In the genomic region with DNA sequence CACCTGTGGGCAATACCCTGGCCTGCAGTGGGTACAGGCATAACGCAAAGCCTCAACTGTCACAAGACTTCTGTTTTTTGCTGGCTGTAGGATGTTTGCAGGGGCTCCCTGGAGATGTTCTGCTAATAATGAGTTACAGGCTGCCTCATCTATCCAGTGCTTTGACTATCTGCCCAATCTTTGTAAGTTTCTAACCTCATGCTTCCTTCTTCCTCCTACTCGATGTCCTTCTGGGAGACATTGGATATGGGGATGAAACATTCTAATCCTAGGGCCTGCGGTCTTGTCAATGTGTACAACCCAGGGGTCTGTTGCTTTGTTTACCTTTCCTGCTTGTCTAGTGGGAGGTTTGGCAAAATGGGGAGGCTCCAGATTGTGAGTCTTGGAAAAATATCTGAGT, we compare ENCODE assay signal across 15 cellular contexts.
DNase-seq lines count a peak whose midpoint lies in the region; ATAC-seq, FAIRE-seq and TF ChIP-seq lines count a peak whose summit lies in the region.
"Had no signal": no experiment of that assay in that cellular context is flagged by ENCODE, and none has a peak within 500 bp of the region (broad histone marks: within the 10 kb centered on the region; RNA-seq: fewer than 3 reads in every experiment).

No MANE protein-coding gene starts in this region.

- no peak for FAIRE-seq in A549 (lab: Jason Lieb, UNC)
- FAIRE-seq: GM12892 had no signal

- peak overlapping the region; percentile 23; the same call in 1 of the 3 replicates for H2BK15ac ChIP-seq in IMR-90 (ENCODE audit: low read depth, low read length)

- TF ChIP-seq POLR2A in A549 (IDR thresholded peaks at IDR 0.05; ENCODE audit: low read length) (no peak), IMR-90 (IDR thresholded peaks at IDR 0.05; ENCODE audit: low read depth, low read length) (no peak)

- TF ChIP-seq CTCF in A549 (IDR thresholded peaks at IDR 0.05): no peak
- no peak for TF ChIP-seq CTCF in IMR-90 (conservative IDR thresholded peaks at IDR 0.05; ENCODE audit: low read depth, low read length)
- TF ChIP-seq CTCF in glutamatergic neuron (IDR thresholded peaks at IDR 0.05; ENCODE audit: partially characterized antibody, unreplicated experiment): no peak
- TF ChIP-seq CTCF in osteoblast (IDR thresholded peaks at IDR 0.05; ENCODE audit: extremely low read depth, low read depth, low read length): no peak

- H3K4me1 Mint-ChIP-seq in glutamatergic neuron (ENCODE audit: low read depth, unreplicated experiment): no peaks in the 10 kb centered on the region
- H3K4me1 Mint-ChIP-seq: CD14-positive monocyte had no signal

- H4K20me1 ChIP-seq in IMR-90 (ENCODE audit: insufficient read depth, low read length) (no peaks in the 10 kb centered on the region), osteoblast (ENCODE audit: insufficient read depth, low read length) (no peaks in the 10 kb centered on the region)

- 54% methylated on average over 2 of the region's 3 CpGs for WGBS in A549 (ENCODE audit: missing lambda C conversion rate)
- no CpG with 5 or more reads among the region's 3 CpGs for WGBS in IMR-90 (ENCODE audit: extremely low coverage in 2 of 2, insufficient read length in 1 of 2), 2 experiments

- H3K56ac ChIP-seq in IMR-90 (ENCODE audit: extremely low read depth, insufficient read depth, low read length): no peak overlapping the region

- H3K4me1 ChIP-seq in A549: peaks cover 20% of the 10 kb centered on the region
- H3K4me1 ChIP-seq in IMR-90 (ENCODE audit: control insufficient read depth, insufficient read depth, low read length): peaks cover 11% of the 10 kb centered on the region
- peaks cover 30% of the 10 kb centered on the region for H3K4me1 ChIP-seq in osteoblast (ENCODE audit: insufficient read depth, low read length)

- in situ Hi-C loops in IMR-90 (cut with MboI; ENCODE audit: low sequenced_read_pairs): no loop called here

- H3K4me2 ChIP-seq in A549 (peak overlapping the region; percentile 39; the same call in 1 of the 3 replicates), IMR-90 (ENCODE audit: low read depth, low read length) (no peak overlapping the region), osteoblast (ENCODE audit: insufficient read depth, low read length) (no peak overlapping the region)

- H3K79me1 ChIP-seq in IMR-90 (ENCODE audit: low read depth in 1 of 2, low read length in 2 of 2): no peaks in the 10 kb centered on the region

- H2AFZ ChIP-seq in IMR-90 (replicated peaks; ENCODE audit: low read length, poor library complexity) (no peak overlapping the region), osteoblast (ENCODE audit: low read length) (peak overlapping the region; percentile 17)

- no TSS peak for BruUV-seq in IMR-90 (replicated peaks; lab: Mats Ljungman, UMichigan)

- H4K91ac ChIP-seq in IMR-90 (ENCODE audit: insufficient read depth, low read depth, low read length): no peak overlapping the region; the same call in 1 of the 2 replicates

- peak overlapping the region; percentile 44 for H4K5ac ChIP-seq in IMR-90 (ENCODE audit: low read depth, low read length)

- peak overlapping the region; percentile 14; the same call in 1 of the 2 replicates for H3K4ac ChIP-seq in IMR-90 (ENCODE audit: low read depth, low read length)

- H2BK5ac ChIP-seq in IMR-90 (ENCODE audit: low read depth, low read length, poor library complexity, severe bottlenecking): no peak overlapping the region

- no peak overlapping the region for H3K27ac Mint-ChIP-seq in glutamatergic neuron (ENCODE audit: unreplicated experiment)
- H3K27ac Mint-ChIP-seq: CD14-positive monocyte had no signal

- peak overlapping the region; percentile 17; the same call in 1 of the 2 replicates for H3K18ac ChIP-seq in IMR-90 (ENCODE audit: low read depth, low read length)

- H3K14ac ChIP-seq in IMR-90 (replicated peaks; ENCODE audit: low read depth, low read length): no peak overlapping the region

- H3K27ac ChIP-seq in A549: peak overlapping the region; percentile 54 to 66; a peak in 5 of 6 replicates
- no peak overlapping the region for H3K27ac ChIP-seq in IMR-90 (ENCODE audit: insufficient read depth, low read length)
- no peak overlapping the region for H3K27ac ChIP-seq in osteoblast (ENCODE audit: low read depth, low read length)

- H3K9me3 ChIP-seq in A549: peaks cover 2% of the 10 kb centered on the region; the same call in 1 of the 3 replicates
- no peaks in the 10 kb centered on the region for H3K9me3 ChIP-seq in IMR-90 (ENCODE audit: control insufficient read depth, insufficient read depth, low read length)
- H3K9me3 ChIP-seq in osteoblast (ENCODE audit: low read depth, low read length): no peaks in the 10 kb centered on the region

- no peak overlapping the region for H3K23ac ChIP-seq in IMR-90 (ENCODE audit: low read depth, low read length)

- no peak overlapping the region for H3K4me3 ChIP-seq in A549
- H3K4me3 ChIP-seq in IMR-90 (ENCODE audit: insufficient read depth, low read depth, low read length): no peak overlapping the region
- no peak overlapping the region for H3K4me3 ChIP-seq in osteoblast (ENCODE audit: insufficient read depth, low read length)

- H2BK20ac ChIP-seq in IMR-90 (ENCODE audit: low read depth, low read length): peak overlapping the region; percentile 18; the same call in 1 of the 2 replicates

- DNase-seq in A549 (ENCODE audit: low read depth in 1 of 2, low spot score in 1 of 2) (no peak), IMR-90 (no peak), glutamatergic neuron (no peak), osteoblast (ENCODE audit: insufficient read length, low spot score, missing footprints) (peak; percentile 45), activated gamma-delta T cell treated with Interleukin-2 at 50 U/mL for 16 hours (no peak)
- no peak for DNase-seq in stimulated activated CD8-positive, alpha-beta memory T cell treated with anti-CD3 and anti-CD28 coated beads, Interleukin-4, amount 100 ng/mL, for 48 hours
- DNase-seq: Karpas-422, MM.1S, NCI-H1092 treated with DMSO at 0.1 percent for 48 hours, NCI-H2081 treated with DMSO at 0.1 percent for 48 hours, NCI-H510A, NCI-H774 had no signal

- no peaks in the 10 kb centered on the region for H3K79me2 ChIP-seq in osteoblast (ENCODE audit: insufficient read depth, low read length)

- peak overlapping the region; percentile 2 for H3K4me3 Mint-ChIP-seq in glutamatergic neuron (ENCODE audit: unreplicated experiment)
- H3K4me3 Mint-ChIP-seq: CD14-positive monocyte had no signal

- dilution Hi-C loops in IMR-90 (cut with HindIII; ENCODE audit: low sequenced_read_pairs, unreplicated experiment): no loop called here

- H3K9ac ChIP-seq in IMR-90 (ENCODE audit: low read depth, low read length): no peak overlapping the region

- ATAC-seq in A549 (no peak), IMR-90 (ENCODE audit: low read depth) (no peak), GM21526 (IDR thresholded peaks at IDR 0.05; ENCODE audit: low FRiP score, unreplicated experiment) (no peak)

- 0 out of 2 replicates have a peak, but pooled peaks cover 2% of the 10 kb centered on the region for H3K9me1 ChIP-seq in IMR-90 (ENCODE audit: insufficient read depth, low read length)

- peak overlapping the region; percentile 67 for H2AK5ac ChIP-seq in IMR-90 (ENCODE audit: low read depth, low read length)

- CTCF ChIA-PET in A549 (lab: Yijun Ruan, JAX) (no interaction called here), IMR-90 (lab: Yijun Ruan, JAX) (no interaction called here)

- peak overlapping the region; percentile 6; the same call in 1 of the 2 replicates for H2BK120ac ChIP-seq in IMR-90 (ENCODE audit: low read depth, low read length)

- no peaks in the 10 kb centered on the region for H3K27me3 Mint-ChIP-seq in glutamatergic neuron (ENCODE audit: unreplicated experiment)

- POLR2A ChIA-PET in A549 (lab: Yijun Ruan, JAX): no interaction called here
- POLR2A ChIA-PET in IMR-90 (lab: Charles Lee; ENCODE audit: unreplicated experiment): no interaction called here

- H3K36me3 Mint-ChIP-seq in glutamatergic neuron (ENCODE audit: unreplicated experiment): no peaks in the 10 kb centered on the region
- H3K36me3 Mint-ChIP-seq: CD14-positive monocyte had no signal

- no peak overlapping the region for H2AK9ac ChIP-seq in IMR-90 (replicated peaks; ENCODE audit: low read depth, low read length, poor library complexity)

- no peak for TF ChIP-seq EP300 in A549 (IDR thresholded peaks at IDR 0.05)

- H4K8ac ChIP-seq in IMR-90 (ENCODE audit: low read depth in 2 of 2, low read length in 2 of 2): no peak overlapping the region

- TF ChIP-seq RAD21 in A549 (conservative IDR thresholded peaks at IDR 0.05 in 1 of 2, IDR thresholded peaks at IDR 0.05 in 1 of 2) (no peak), IMR-90 (IDR thresholded peaks at IDR 0.05; ENCODE audit: low read length) (no peak)

- intact Hi-C loops in IMR-90 (cut with micrococcal nuclease): no loop called here

- peaks cover 2% of the 10 kb centered on the region for H3K9me3 Mint-ChIP-seq in glutamatergic neuron (ENCODE audit: unreplicated experiment)
- H3K9me3 Mint-ChIP-seq: CD14-positive monocyte had no signal

- H3K36me3 ChIP-seq in IMR-90 (ENCODE audit: control insufficient read depth, insufficient read depth, low read length): no peaks in the 10 kb centered on the region
- no peaks in the 10 kb centered on the region for H3K36me3 ChIP-seq in osteoblast (ENCODE audit: insufficient read depth, low read length)

- no peaks in the 10 kb centered on the region for H3K27me3 ChIP-seq in IMR-90 (ENCODE audit: control insufficient read depth, insufficient read depth, low read length)
- H3K27me3 ChIP-seq in osteoblast (ENCODE audit: insufficient read depth, low read length): no peaks in the 10 kb centered on the region

TF ChIP-seq in A549, 52 proteins besides CTCF, POLR2A, EP300 and RAD21 (continues in another document):
- no peak for TF ChIP-seq HOXB5 (CRISPR knock-in tag; IDR thresholded peaks at IDR 0.05)
- no peak for TF ChIP-seq E2F6 (IDR thresholded peaks at IDR 0.05; ENCODE audit: borderline replicate concordance, low read depth)

TF ChIP-seq in IMR-90, 13 proteins besides CTCF, POLR2A, EP300 and RAD21:
- TF ChIP-seq RFX5 (IDR thresholded peaks at IDR 0.05; ENCODE audit: low read depth, low read length) (no peak), MXI1 (IDR thresholded peaks at IDR 0.05; ENCODE audit: borderline replicate concordance, low read depth, low read length) (no peak), CEBPB (IDR thresholded peaks at IDR 0.05; ENCODE audit: low read depth, low read length) (no peak), FOS (IDR thresholded peaks at IDR 0.05; ENCODE audit: low read depth, low read length) (no peak), NFE2L2 (IDR thresholded peaks at IDR 0.05; ENCODE audit: low read depth, low read length) (no peak)
- TF ChIP-seq, protein P1, sequence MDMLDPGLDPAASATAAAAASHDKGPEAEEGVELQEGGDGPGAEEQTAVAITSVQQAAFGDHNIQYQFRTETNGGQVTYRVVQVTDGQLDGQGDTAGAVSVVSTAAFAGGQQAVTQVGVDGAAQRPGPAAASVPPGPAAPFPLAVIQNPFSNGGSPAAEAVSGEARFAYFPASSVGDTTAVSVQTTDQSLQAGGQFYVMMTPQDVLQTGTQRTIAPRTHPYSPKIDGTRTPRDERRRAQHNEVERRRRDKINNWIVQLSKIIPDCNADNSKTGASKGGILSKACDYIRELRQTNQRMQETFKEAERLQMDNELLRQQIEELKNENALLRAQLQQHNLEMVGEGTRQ (IDR thresholded peaks at IDR 0.05; ENCODE audit: low read depth, low read length): no peak

Comparison
In these comparisons a context has a peak if more than half of its experiments do, and no peak if none do; other contexts are left out.
1. H3K27ac ChIP-seq: peak in A549 (2 of 2); none in IMR-90 (single experiment) and osteoblast (single experiment).